12 cellular contexts compared by ENCODE assay signal in the genomic region with DNA sequence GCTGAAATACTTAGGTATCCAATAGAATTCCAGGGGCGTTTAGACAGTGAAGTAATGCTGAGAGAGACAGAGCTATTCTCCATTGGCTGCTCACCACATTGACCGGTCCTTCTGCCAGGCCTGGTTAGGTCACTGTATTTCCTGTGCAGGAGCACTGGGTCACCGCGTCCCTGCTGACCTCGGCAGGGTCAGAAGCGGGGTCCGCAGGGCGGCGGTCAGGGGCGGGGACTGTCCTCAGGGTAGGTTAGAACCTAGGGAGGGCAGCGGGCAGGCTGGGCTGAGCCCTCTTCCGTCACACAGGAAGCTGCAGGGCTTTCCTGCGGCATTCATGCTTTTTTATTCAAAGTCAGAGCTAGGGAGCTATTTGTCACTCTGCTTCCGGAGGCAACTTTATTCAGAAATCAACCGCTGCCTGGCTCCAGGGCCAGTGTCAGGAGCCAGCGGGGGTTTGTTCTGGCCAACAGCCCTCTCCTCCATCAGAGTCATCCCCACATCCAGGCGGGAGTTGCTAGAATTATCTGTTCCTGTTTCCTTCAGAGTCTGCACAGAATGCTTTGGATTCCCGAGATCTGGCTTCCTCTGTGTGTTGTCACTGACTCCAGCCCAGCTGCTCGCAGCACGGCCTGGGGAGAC.
DNase-seq lines count a peak whose midpoint lies in the region; ATAC-seq and TF ChIP-seq lines count a peak whose summit lies in the region.
"Had no signal": no experiment of that assay in that cellular context is flagged by ENCODE, and none has a peak within 500 bp of the region (broad histone marks: within the 10 kb centered on the region; RNA-seq: fewer than 3 reads in every experiment).

No MANE protein-coding gene starts in this region.

- H3K4me1 Mint-ChIP-seq in activated T-helper 2 cell treated with anti-CD3 and anti-CD28 coated beads, Interferon-gamma antibody, Interleukin-2, Interleukin-4, amounts not matched to agents 10 μg/mL and 5 μg/mL and 100 μg/mL, durations not matched to agents 14 hours and 24 hours and 36 hours (ENCODE audit: low read depth), result peaks cover 14% of the 10 kb centered on the region

- peak overlapping the region; percentile 13 for H3K4me3 Mint-ChIP-seq in activated T-helper 2 cell treated with anti-CD3 and anti-CD28 coated beads, Interferon-gamma antibody, Interleukin-2, Interleukin-4, amounts not matched to agents 10 μg/mL and 5 μg/mL and 100 μg/mL, durations not matched to agents 14 hours and 24 hours and 36 hours (ENCODE audit: low read depth)

- no peaks in the 10 kb centered on the region for H3K9me3 ChIP-seq in hepatocyte (ENCODE audit: low read depth)
- H3K9me3 ChIP-seq: upper lobe of left lung had no signal

- H3K27me3 Mint-ChIP-seq in activated T-helper 2 cell treated with anti-CD3 and anti-CD28 coated beads, Interferon-gamma antibody, Interleukin-2, Interleukin-4, amounts not matched to agents 10 μg/mL and 5 μg/mL and 100 μg/mL, durations not matched to agents 14 hours and 24 hours and 36 hours (ENCODE audit: low read depth), result no peaks in the 10 kb centered on the region

- peak overlapping the region; percentile 13 for H3K27ac ChIP-seq in hepatocyte
- peak overlapping the region; percentile 55 for H3K27ac ChIP-seq in rectal smooth muscle tissue (ENCODE audit: low read depth, low read length)

- no peaks in the 10 kb centered on the region for H3K79me2 ChIP-seq in hepatocyte

- H3K36me3 ChIP-seq in H7 (replicated peaks; ENCODE audit: control insufficient read depth, insufficient read depth, low read length) (no peaks in the 10 kb centered on the region), hepatocyte (replicated peaks; ENCODE audit: insufficient read depth, low read depth) (no peaks in the 10 kb centered on the region), rectal smooth muscle tissue (ENCODE audit: control insufficient read depth, insufficient read depth, low read length) (no peaks in the 10 kb centered on the region)
- H3K36me3 ChIP-seq: upper lobe of left lung had no signal

- no peak for ATAC-seq in GM21576 (IDR thresholded peaks at IDR 0.05; ENCODE audit: unreplicated experiment)
- ATAC-seq: HCT116 had no signal

- H3K9me3 Mint-ChIP-seq in activated T-helper 2 cell treated with anti-CD3 and anti-CD28 coated beads, Interferon-gamma antibody, Interleukin-2, Interleukin-4, amounts not matched to agents 10 μg/mL and 5 μg/mL and 100 μg/mL, durations not matched to agents 14 hours and 24 hours and 36 hours, result no peaks in the 10 kb centered on the region

- DNase-seq in H7 (peak; percentile 54), hepatocyte (ENCODE audit: low spot score) (peak; percentile 22), mucosa of gallbladder (ENCODE audit: low spot score) (no peak), SHP77 treated with DMSO at 0.1 percent for 48 hours (lab: John Stamatoyannopoulos, UW) (no peak), NCI-H345 treated with DMSO at 0.1 percent for 48 hours (lab: John Stamatoyannopoulos, UW; ENCODE audit: unreplicated experiment) (no peak)
- no peak for DNase-seq in activated T-helper 2 cell treated with anti-CD3 and anti-CD28 coated beads, Interferon-gamma antibody, Interleukin-2, Interleukin-4, amounts not matched to agents 10 μg/mL and 5 μg/mL and 100 μg/mL, durations not matched to agents 14 hours and 24 hours and 36 hours (ENCODE audit: low spot score)
- DNase-seq: cortex of kidney, SW 1271 had no signal

- no peaks in the 10 kb centered on the region for H3K27me3 ChIP-seq in H7 (ENCODE audit: control insufficient read depth, insufficient read depth, low read length)
- H3K27me3 ChIP-seq in hepatocyte, result no peaks in the 10 kb centered on the region
- H3K27me3 ChIP-seq in rectal smooth muscle tissue (ENCODE audit: control insufficient read depth, insufficient read depth, low read length), result no peaks in the 10 kb centered on the region
- H3K27me3 ChIP-seq: upper lobe of left lung had no signal

- H3K4me3 ChIP-seq in H7 (ENCODE audit: insufficient read depth, low read depth, low read length) (peak overlapping the region; percentile 21), hepatocyte (no peak overlapping the region), rectal smooth muscle tissue (ENCODE audit: low read length) (no peak overlapping the region)

- no peak overlapping the region for H3K9ac ChIP-seq in rectal smooth muscle tissue (ENCODE audit: low read length)

- 10% methylated on average over 20 of the region's 20 CpGs for WGBS in hepatocyte (ENCODE audit: low lambda C conversion rate, missing lambda C conversion rate)

- H3K36me3 Mint-ChIP-seq in activated T-helper 2 cell treated with anti-CD3 and anti-CD28 coated beads, Interferon-gamma antibody, Interleukin-2, Interleukin-4, amounts not matched to agents 10 μg/mL and 5 μg/mL and 100 μg/mL, durations not matched to agents 14 hours and 24 hours and 36 hours (ENCODE audit: low read depth), result no peaks in the 10 kb centered on the region

- TF ChIP-seq CTCF in hepatocyte (IDR thresholded peaks at IDR 0.05; ENCODE audit: poor library complexity), result no peak

- H3K4me2 ChIP-seq in hepatocyte, result peak overlapping the region; percentile 73

- H3K9me2 ChIP-seq in hepatocyte (replicated peaks; ENCODE audit: insufficient read depth), result no peaks in the 10 kb centered on the region

- peak overlapping the region; percentile 46 for H2AFZ ChIP-seq in hepatocyte

- H3K4me1 ChIP-seq in hepatocyte (ENCODE audit: insufficient read depth) (peaks cover 13% of the 10 kb centered on the region), rectal smooth muscle tissue (ENCODE audit: control insufficient read depth, insufficient read depth, low read length) (no peaks in the 10 kb centered on the region)

- H4K20me1 ChIP-seq in hepatocyte (ENCODE audit: insufficient read depth, poor library complexity, severe bottlenecking), result no peaks in the 10 kb centered on the region

- intact Hi-C loops in activated T-helper 2 cell treated with anti-CD3 and anti-CD28 coated beads, Interferon-gamma antibody, Interleukin-2, Interleukin-4, amounts not matched to agents 10 μg/mL and 5 μg/mL and 100 μg/mL, durations not matched to agents 14 hours and 24 hours and 36 hours (cut with micrococcal nuclease), result no loop called here

- H3K27ac Mint-ChIP-seq in activated T-helper 2 cell treated with anti-CD3 and anti-CD28 coated beads, Interferon-gamma antibody, Interleukin-2, Interleukin-4, amounts not matched to agents 10 μg/mL and 5 μg/mL and 100 μg/mL, durations not matched to agents 14 hours and 24 hours and 36 hours, result peak overlapping the region; percentile 66

Comparison
In these comparisons a context has a peak if more than half of its experiments do, and no peak if none do; other contexts are left out.
1. DNase-seq: peak in H7 (single experiment) and hepatocyte (single experiment); none in activated T-helper 2 cell treated with anti-CD3 and anti-CD28 coated beads, Interferon-gamma antibody, Interleukin-2, Interleukin-4, amounts not matched to agents 10 μg/mL and 5 μg/mL and 100 μg/mL, durations not matched to agents 14 hours and 24 hours and 36 hours (single experiment), mucosa of gallbladder (single experiment), SHP77 treated with DMSO at 0.1 percent for 48 hours (single experiment) and NCI-H345 treated with DMSO at 0.1 percent for 48 hours (single experiment).